ENCODE assay signal across 24 cellular contexts in the genomic region with DNA sequence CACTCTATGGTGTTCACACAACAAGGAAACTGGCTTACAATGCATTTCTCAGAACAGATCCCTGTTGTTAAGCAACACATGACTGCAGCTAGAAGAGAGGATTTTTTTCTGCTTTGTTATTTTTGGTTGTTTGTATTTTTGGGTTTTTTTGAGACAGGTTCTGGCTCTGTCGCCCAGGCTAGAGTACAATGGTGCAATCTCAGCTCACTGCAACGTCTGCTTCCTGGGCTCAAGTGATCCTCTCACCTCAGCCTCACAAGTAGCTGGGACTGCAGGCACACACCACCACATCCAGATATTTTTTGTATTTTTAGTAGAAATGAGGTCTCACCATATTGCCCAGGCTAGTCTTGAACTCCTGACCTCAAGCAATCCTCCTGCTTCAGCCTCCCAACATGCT. TPM values are rescaled to one million over a fixed set of nuclear protein-coding genes. Genes with fewer than 3 reads are reported as not detected.
DNase-seq lines count a peak whose midpoint lies in the region; ATAC-seq, FAIRE-seq and TF ChIP-seq lines count a peak whose summit lies in the region.
"Had no signal": no experiment of that assay in that cellular context is flagged by ENCODE, and none has a peak within 500 bp of the region (broad histone marks: within the 10 kb centered on the region; RNA-seq: fewer than 3 reads in every experiment).

No MANE protein-coding gene starts in this region.

- 26 to 41% methylated on average over 2 of the region's 2 CpGs for WGBS in thyroid gland, 2 donors

- peak overlapping the region; percentile 77 for H3K27ac ChIP-seq in HL-60 (replicated peaks)
- peak overlapping the region; percentile 82 to 94 (median 85) for H3K27ac ChIP-seq in thyroid gland
- H3K27ac ChIP-seq: 22Rv1, A549, BLaER1 had no signal

- peaks cover 16 to 31% of the 10 kb centered on the region in 2 donors for H3K4me1 ChIP-seq in thyroid gland
- H3K4me1 ChIP-seq: A549, BE2C, BLaER1 had no signal

- no peak for TF ChIP-seq CTCF in HL-60 (IDR thresholded peaks at IDR 0.05; ENCODE audit: insufficient read depth, low read length)
- no peak for TF ChIP-seq CTCF in thyroid gland (IDR thresholded peaks at IDR 0.05)

- H3K4me3 ChIP-seq in HL-60 (replicated peaks; ENCODE audit: insufficient read depth, low read length) (no peak overlapping the region), thyroid gland (replicated peaks in 1 of 3) (no peak overlapping the region)
- H3K4me3 ChIP-seq: A549, BLaER1, GM12878 had no signal

- intact Hi-C loops in thyroid gland (cut with DNase I), result no loop called here

- no peak for FAIRE-seq in GM12891 (lab: Jason Lieb, UNC)
- FAIRE-seq: A549, GM12878, GM19239 had no signal

- no peaks in the 10 kb centered on the region for H3K27me3 ChIP-seq in HL-60 (ENCODE audit: insufficient read depth, poor library complexity, severe bottlenecking)
- no peaks in the 10 kb centered on the region for H3K27me3 ChIP-seq in thyroid gland
- H3K27me3 ChIP-seq: BE2C, BLaER1 had no signal

- no peak for ATAC-seq in HG03521 (IDR thresholded peaks at IDR 0.05; ENCODE audit: unreplicated experiment)
- ATAC-seq: A549, GM12878 had no signal

- H3K36me3 ChIP-seq in thyroid gland, result no peaks in the 10 kb centered on the region
- H3K36me3 ChIP-seq: BE2C, BLaER1 had no signal

- TF ChIP-seq POLR2A in thyroid gland (IDR thresholded peaks at IDR 0.05), result peak in 1 of 2 donors; percentile 23
- TF ChIP-seq POLR2A in GM12891 (IDR thresholded peaks at IDR 0.05; ENCODE audit: low read depth, low read length), result no peak

- H3K9me3 ChIP-seq in thyroid gland, result no peaks in the 10 kb centered on the region
- H3K9me3 ChIP-seq: A549, BE2C had no signal

- DNase-seq in SKM-1 treated with dmso at 0.1 percent for 144 hours (lab: John Stamatoyannopoulos, UW; ENCODE audit: unreplicated experiment) (peak; percentile 18), SKM-1 (lab: John Stamatoyannopoulos, UW; ENCODE audit: unreplicated experiment) (no peak), HL-60 (ENCODE audit: low read depth in 1 of 2, low spot score in 1 of 2) (no peak), thyroid gland (peak; percentile 73 to 77), GM12891 (ENCODE audit: insufficient read length, low spot score) (no peak)
- DNase-seq: BE2C; C1 segment of cervical spinal cord; CD4-positive, alpha-beta memory T cell; CD4-positive, CD25-positive, alpha-beta regulatory T cell; CD8-positive, alpha-beta memory T cell; COR-L47; DMS 273 treated with DMSO at 0.1 percent for 48 hours; DMS153; DMS53; DMS79; DND-41; EL; GDM1 had no signal

TF ChIP-seq in GM12891, 5 proteins besides CTCF, POLR2A, EP300 and RAD21:
- TF ChIP-seq POU2F2 (IDR thresholded peaks at IDR 0.05; ENCODE audit: low read depth, low read length) (no peak), SPI1 (IDR thresholded peaks at IDR 0.05; ENCODE audit: low read depth, low read length) (no peak), POLR2AphosphoS5 (IDR thresholded peaks at IDR 0.05; ENCODE audit: low read depth, low read length) (no peak), PAX5 (IDR thresholded peaks at IDR 0.05; ENCODE audit: insufficient read depth, low read length, severe bottlenecking) (no peak), TAF1 (IDR thresholded peaks at IDR 0.05; ENCODE audit: low read depth, low read length) (no peak)
TF ChIP-seq in GM12891: peak in this region for 0.

RNA-seq across cellular contexts. Expression of a gene that starts 12.7 kb away (rescaled TPM):
- 1,000 to 10,000 TPM; 1,557 to 2,748 (median 2,297) TPM for total RNA-seq in thyroid gland
- 14.5 TPM for polyA plus RNA-seq in GM12891 (2012; ENCODE audit: low read depth, missing spikeins)
- total RNA-seq: CD4-positive, alpha-beta memory T cell; CD8-positive, alpha-beta memory T cell had no signal
- polyA plus RNA-seq: CD8-positive, alpha-beta memory T cell had no signal

Comparison
In these comparisons a context has a peak if more than half of its experiments do, and no peak if none do; other contexts are left out.
1. DNase-seq: peak in SKM-1 treated with dmso at 0.1 percent for 144 hours (single experiment) and thyroid gland (2 of 2); none in SKM-1 (single experiment), HL-60 (0 of 2) and GM12891 (single experiment).